9 cellular contexts compared by ENCODE assay signal in genomic region chr12:46369474-46370379, GRCh38. TPM values are rescaled to one million over a fixed set of nuclear protein-coding genes. Genes with fewer than 3 reads are reported as not detected.
DNase-seq lines count a peak whose midpoint lies in the region; ATAC-seq and TF ChIP-seq lines count a peak whose summit lies in the region.
"Had no signal": no experiment of that assay in that cellular context is flagged by ENCODE, and none has a peak within 500 bp of the region (broad histone marks: within the 10 kb centered on the region; RNA-seq: fewer than 3 reads in every experiment).

No MANE protein-coding gene starts in this region.

- H3K27ac ChIP-seq in PC-9 (peak overlapping the region; percentile 97), parathyroid adenoma (peak overlapping the region; percentile 4)

- no peaks in the 10 kb centered on the region for H3K9me2 ChIP-seq in PC-9 (ENCODE audit: insufficient read depth)

- no peaks in the 10 kb centered on the region for H3K27me3 Mint-ChIP-seq in Caco-2 (ENCODE audit: insufficient read depth, unreplicated experiment)

- TF ChIP-seq CTCF in Caco-2 (IDR thresholded peaks at IDR 0.05; ENCODE audit: insufficient read depth in 1 of 2, low read depth in 1 of 2, low read length in 1 of 2, severe bottlenecking in 1 of 2, unreplicated experiment in 1 of 2): no peak
- no peak for TF ChIP-seq CTCF in PC-9 (conservative IDR thresholded peaks at IDR 0.05)
- no peak for TF ChIP-seq CTCF in epithelial cell of proximal tubule (conservative IDR thresholded peaks at IDR 0.05; ENCODE audit: low read depth, low read length)
- no peak for TF ChIP-seq CTCF in parathyroid adenoma (IDR thresholded peaks at IDR 0.05)

- H3K4me3 ChIP-seq in Caco-2 (ENCODE audit: low read depth, low read length) (peak overlapping the region; percentile 83), PC-9 (peak overlapping the region; percentile 94), epithelial cell of proximal tubule (ENCODE audit: low read depth, low read length) (peak overlapping the region; percentile 90), parathyroid adenoma (ENCODE audit: low read depth, low read length) (peak overlapping the region; percentile 3)

- DNase-seq in Caco-2 (no peak), PC-9 (peak in 1 of 2 experiments; percentile 33), epithelial cell of proximal tubule (ENCODE audit: low read depth) (no peak), NCI-H2227 treated with DMSO at 0.1 percent for 48 hours (lab: John Stamatoyannopoulos, UW) (no peak), NCI-H1436 (lab: John Stamatoyannopoulos, UW) (no peak)
- DNase-seq: NCI-H446 treated with DMSO at 0.1 percent for 48 hours had no signal

- BruUV-seq in Caco-2 (replicated peaks; lab: Mats Ljungman, UMichigan) (no TSS peak), PC-9 (replicated peaks; lab: Mats Ljungman, UMichigan) (no TSS peak)

- peaks cover 68% of the 10 kb centered on the region for H4K20me1 ChIP-seq in PC-9 (ENCODE audit: insufficient read depth)

- CTCF ChIA-PET in Caco-2 (lab: Charles Lee) (no interaction called here), PC-9 (lab: Charles Lee) (no interaction called here)

- ATAC-seq in GM18909 (IDR thresholded peaks at IDR 0.05; ENCODE audit: poor library complexity, unreplicated experiment) (no peak), HG03159 (IDR thresholded peaks at IDR 0.05; ENCODE audit: unreplicated experiment) (no peak)

- H3K27me3 ChIP-seq in Caco-2 (replicated peaks; ENCODE audit: control insufficient read depth, insufficient read depth, low read length) (no peaks in the 10 kb centered on the region), PC-9 (ENCODE audit: insufficient read depth, low read depth) (no peaks in the 10 kb centered on the region), parathyroid adenoma (ENCODE audit: control insufficient read depth, insufficient read depth, low read length) (no peaks in the 10 kb centered on the region)

- peaks cover 88% of the 10 kb centered on the region for H3K36me3 Mint-ChIP-seq in Caco-2 (ENCODE audit: insufficient read depth, unreplicated experiment)

- intact Hi-C loops in Caco-2 (cut with micrococcal nuclease; ENCODE audit: unreplicated experiment) (loop anchor here (5.0 kb wide), 2 partner anchors 153 to 377 kb away; partner anchors contain the start of gene SCAF11), PC-9 (cut with micrococcal nuclease; ENCODE audit: unreplicated experiment) (loop anchor here (5.0 to 10.0 kb wide), 4 partner anchors 102 to 905 kb away; partner anchors contain the start of gene SLC38A1)

- H3K79me2 ChIP-seq in PC-9 (ENCODE audit: low read depth): peaks cover 91% of the 10 kb centered on the region
- H3K79me2 ChIP-seq in parathyroid adenoma: peaks cover 17% of the 10 kb centered on the region

- POLR2A ChIA-PET in Caco-2 (lab: Charles Lee): interaction anchor here (1.0 kb wide), 1 partner anchor 12 kb away, joined by 3 read pairs; no protein-coding TSS in a partner anchor
- POLR2A ChIA-PET in PC-9 (lab: Charles Lee; ENCODE audit: unreplicated experiment): interaction anchor here (0.6 kb wide), 1 partner anchor 17 kb away, joined by 6 read pairs; no protein-coding TSS in a partner anchor

- H3K9me3 ChIP-seq in Caco-2 (no peaks in the 10 kb centered on the region), PC-9 (ENCODE audit: insufficient read depth, low read depth) (no peaks in the 10 kb centered on the region), parathyroid adenoma (ENCODE audit: control insufficient read depth, low read length) (no peaks in the 10 kb centered on the region)

- H3K4me2 ChIP-seq in PC-9 (peak overlapping the region; percentile 91), parathyroid adenoma (ENCODE audit: low read length) (peak overlapping the region; percentile 68)

- no peak overlapping the region for H2AFZ ChIP-seq in PC-9
- no peak overlapping the region for H2AFZ ChIP-seq in parathyroid adenoma

- no peaks in the 10 kb centered on the region for H3K9me3 Mint-ChIP-seq in Caco-2 (ENCODE audit: unreplicated experiment)

- H3K27ac Mint-ChIP-seq in Caco-2 (ENCODE audit: unreplicated experiment): no peak overlapping the region

- H3K4me1 ChIP-seq in Caco-2: peaks cover 42% of the 10 kb centered on the region
- H3K4me1 ChIP-seq in PC-9 (replicated peaks; ENCODE audit: insufficient read depth): peaks cover 70% of the 10 kb centered on the region
- peaks cover 32% of the 10 kb centered on the region for H3K4me1 ChIP-seq in parathyroid adenoma

- H3K4me3 Mint-ChIP-seq in Caco-2 (ENCODE audit: unreplicated experiment): peak overlapping the region; percentile 76

- no peak overlapping the region for H3K9ac ChIP-seq in parathyroid adenoma

- H3K36me3 ChIP-seq in Caco-2 (ENCODE audit: control insufficient read depth, insufficient read depth, low read length) (peaks cover 14% of the 10 kb centered on the region), PC-9 (ENCODE audit: low read depth) (peaks cover 68% of the 10 kb centered on the region), parathyroid adenoma (ENCODE audit: control insufficient read depth, insufficient read depth, low read length) (no peaks in the 10 kb centered on the region)

- peaks cover 25% of the 10 kb centered on the region for H3K4me1 Mint-ChIP-seq in Caco-2 (ENCODE audit: low read depth, unreplicated experiment)

- peaks cover 74% of the 10 kb centered on the region for H3F3A ChIP-seq in PC-9 (ENCODE audit: insufficient read depth, low read depth)

RNA-seq across cellular contexts. Expression of gene SLC38A2, which starts 2.8 kb away (rescaled TPM):
- total RNA-seq in Caco-2 (2022) (317 and 331 TPM in 2 replicates), PC-9 (2021) (193 and 322 TPM in 2 replicates), epithelial cell of proximal tubule (149 and 163 TPM in 2 replicates)

Comparison
In these comparisons a context has a peak if more than half of its experiments do, and no peak if none do; other contexts are left out.
1. H3K4me3 ChIP-seq: peak in every context shown above with its lines; median percentile 94 in PC-9; 90 in epithelial cell of proximal tubule; 83 in Caco-2; 3 in parathyroid adenoma.